ENCODE assay signal across 12 cellular contexts in the genomic region with DNA sequence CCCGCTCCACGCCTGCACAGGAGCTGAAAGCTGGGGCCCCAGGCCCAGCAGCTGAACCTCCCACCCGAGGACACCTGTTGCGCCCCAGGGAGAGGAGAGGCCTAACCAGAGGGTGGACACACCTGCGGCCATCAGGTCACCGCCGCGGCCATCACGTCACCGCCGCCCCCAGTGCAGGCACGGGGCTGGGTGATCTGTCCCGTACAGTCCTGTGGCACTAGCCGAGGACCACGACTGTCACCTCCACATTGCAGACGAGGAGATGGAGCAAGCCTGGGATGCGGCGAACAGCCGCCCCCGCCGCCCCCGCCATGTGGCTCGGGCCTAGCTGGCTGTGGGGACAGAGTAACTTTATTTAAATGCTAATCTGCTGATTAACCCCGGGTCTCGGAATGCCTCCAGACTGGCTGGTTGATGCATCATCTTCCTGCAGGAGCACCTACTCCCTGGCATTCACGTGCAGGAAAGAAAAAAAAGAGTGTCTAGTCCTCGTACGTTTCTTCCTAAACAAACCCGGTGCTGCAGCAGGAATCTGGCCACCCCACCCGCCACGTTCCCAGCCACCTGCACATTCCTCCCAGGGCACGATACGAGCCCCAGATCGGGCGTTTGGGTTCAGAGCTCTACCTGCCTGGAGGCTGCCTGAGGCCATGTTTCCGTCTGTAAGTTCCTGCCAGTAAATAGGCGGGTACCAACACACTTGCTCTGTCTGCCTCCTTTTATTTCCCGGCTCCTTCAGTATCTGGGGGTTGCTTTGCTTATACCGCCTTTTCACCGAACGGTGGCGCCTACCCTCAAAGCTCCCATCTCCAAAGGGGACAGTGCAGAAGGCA. TPM values are rescaled to one million over a fixed set of nuclear protein-coding genes. Genes with fewer than 3 reads are reported as not detected.
DNase-seq lines count a peak whose midpoint lies in the region; ATAC-seq, FAIRE-seq and TF ChIP-seq lines count a peak whose summit lies in the region.
"Had no signal": no experiment of that assay in that cellular context is flagged by ENCODE, and none has a peak within 500 bp of the region (broad histone marks: within the 10 kb centered on the region; RNA-seq: fewer than 3 reads in every experiment).

No MANE protein-coding gene starts in this region.

- peak overlapping the region; percentile 61 for H3K4me2 ChIP-seq in SK-N-SH
- H3K4me2 ChIP-seq: A549 had no signal

- H3F3A ChIP-seq in SK-N-SH (replicated peaks; ENCODE audit: insufficient read depth): peaks cover 11% of the 10 kb centered on the region

- peak; percentile 63 for TF ChIP-seq RAD21 in SK-N-SH (IDR thresholded peaks at IDR 0.05; ENCODE audit: low read length)

- peak in 1 of 2 experiments; percentile 38; a peak in 1 of 4 replicates for TF ChIP-seq EP300 in SK-N-SH (IDR thresholded peaks at IDR 0.05; ENCODE audit: borderline replicate concordance in 1 of 2, low read depth in 1 of 2, low read length in 1 of 2)

- no peak for FAIRE-seq in small intestine (lab: Jason Lieb, UNC)
- FAIRE-seq: A549, endometrium had no signal

- no peaks in the 10 kb centered on the region for H3K27me3 Mint-ChIP-seq in natural killer cell treated with Interleukin-12 subunit alpha and Interleukin-12 subunit beta and Interleukin-15 and Interleukin-18, amount 100 ng/mL, for 72 hours
- no peaks in the 10 kb centered on the region for H3K27me3 Mint-ChIP-seq in activated CD4-positive, alpha-beta T cell treated with anti-CD3 and anti-CD28 coated beads, Interleukin-2, amount 10 ng/mL, durations not matched to agents 7 days and 5 days
- H3K27me3 Mint-ChIP-seq: activated CD4-positive, alpha-beta memory T cell treated with anti-CD3 and anti-CD28 coated beads for 36 hours had no signal

- H3K79me2 ChIP-seq in SK-N-SH (ENCODE audit: insufficient read depth): peaks cover 92% of the 10 kb centered on the region

- H3K9me2 ChIP-seq in SK-N-SH: no peaks in the 10 kb centered on the region

- peaks cover 11 to 15% of the 10 kb centered on the region in 2 donors for H3K4me1 Mint-ChIP-seq in natural killer cell treated with Interleukin-12 subunit alpha and Interleukin-12 subunit beta and Interleukin-15 and Interleukin-18, amount 100 ng/mL, for 72 hours (ENCODE audit: low read depth in 2 of 2)
- peaks cover 24% of the 10 kb centered on the region for H3K4me1 Mint-ChIP-seq in activated CD4-positive, alpha-beta T cell treated with anti-CD3 and anti-CD28 coated beads, Interleukin-2, amount 10 ng/mL, durations not matched to agents 7 days and 5 days

- no peaks in the 10 kb centered on the region for H3K9me3 ChIP-seq in SK-N-SH
- H3K9me3 ChIP-seq in small intestine (ENCODE audit: control insufficient read depth, low read depth): no peaks in the 10 kb centered on the region
- H3K9me3 ChIP-seq: A549 had no signal

- CTCF ChIA-PET in SK-N-SH (lab: Yijun Ruan, JAX): interaction anchor here (0.6 to 30.9 kb wide), 22 partner anchors 13 to 461 kb away, joined by 3 to 540 read pairs (median 3); a partner anchor contains a TSS
- CTCF ChIA-PET in activated CD4-positive, alpha-beta T cell treated with anti-CD3 and anti-CD28 coated beads, Interleukin-2, amount 10 ng/mL, durations not matched to agents 7 days and 5 days (lab: Charles Lee): interaction anchor here (0.5 to 6.0 kb wide), 2 partner anchors 18 to 552 kb away, joined by 7 to 27 read pairs; no protein-coding TSS in a partner anchor

- H2AFZ ChIP-seq in SK-N-SH (ENCODE audit: low read depth): no peak overlapping the region

- H3K27ac ChIP-seq in SK-N-SH (ENCODE audit: low read depth in 2 of 2, low read length in 1 of 2): peak overlapping the region in 1 of 2 experiments; percentile 65; a peak in 2 of 4 replicates
- no peak overlapping the region for H3K27ac ChIP-seq in small intestine (ENCODE audit: low read depth in 1 of 2, low read length in 1 of 2)
- H3K27ac ChIP-seq: A549 had no signal

- 27% methylated on average over 19 of the region's 42 CpGs for WGBS in SK-N-SH (ENCODE audit: low lambda C conversion rate)
- 68 to 83% (median 80%) methylated on average over 41 to 42 of the region's 42 CpGs for WGBS in small intestine, 3 donors

- H4K20me1 ChIP-seq in SK-N-SH (ENCODE audit: insufficient read depth): peaks cover 95% of the 10 kb centered on the region

- H3K36me3 Mint-ChIP-seq in natural killer cell treated with Interleukin-12 subunit alpha and Interleukin-12 subunit beta and Interleukin-15 and Interleukin-18, amount 100 ng/mL, for 72 hours: no peaks in the 10 kb centered on the region
- H3K36me3 Mint-ChIP-seq in activated CD4-positive, alpha-beta T cell treated with anti-CD3 and anti-CD28 coated beads, Interleukin-2, amount 10 ng/mL, durations not matched to agents 7 days and 5 days (ENCODE audit: low read depth): no peaks in the 10 kb centered on the region

- H3K27me3 ChIP-seq in SK-N-SH (ENCODE audit: insufficient read depth): no peaks in the 10 kb centered on the region
- H3K27me3 ChIP-seq in small intestine (ENCODE audit: control insufficient read depth in 2 of 2, insufficient read depth in 2 of 2, low read length in 2 of 2): no peaks in the 10 kb centered on the region

- ATAC-seq in natural killer cell treated with Interleukin-12 subunit alpha and Interleukin-12 subunit beta and Interleukin-15 and Interleukin-18, amount 100 ng/mL, for 72 hours: no peak
- ATAC-seq in GM18873 (IDR thresholded peaks at IDR 0.05; ENCODE audit: low FRiP score, unreplicated experiment): no peak
- ATAC-seq: A549 had no signal

- TF ChIP-seq CTCF in SK-N-SH (IDR thresholded peaks at IDR 0.05): peak; percentile 68

- H3K9me3 Mint-ChIP-seq in natural killer cell treated with Interleukin-12 subunit alpha and Interleukin-12 subunit beta and Interleukin-15 and Interleukin-18, amount 100 ng/mL, for 72 hours: no peaks in the 10 kb centered on the region
- no peaks in the 10 kb centered on the region for H3K9me3 Mint-ChIP-seq in activated CD4-positive, alpha-beta T cell treated with anti-CD3 and anti-CD28 coated beads, Interleukin-2, amount 10 ng/mL, durations not matched to agents 7 days and 5 days
- H3K9me3 Mint-ChIP-seq: activated CD4-positive, alpha-beta memory T cell treated with anti-CD3 and anti-CD28 coated beads for 36 hours had no signal

- POLR2A ChIA-PET in SK-N-SH (lab: Yijun Ruan, JAX): no interaction called here
- POLR2A ChIA-PET in activated CD4-positive, alpha-beta T cell treated with anti-CD3 and anti-CD28 coated beads, Interleukin-2, amount 10 ng/mL, durations not matched to agents 7 days and 5 days (lab: Charles Lee): no interaction called here

- DNase-seq in NCI-H748 (lab: John Stamatoyannopoulos, UW; ENCODE audit: unreplicated experiment) (peak; percentile 7), NCI-H748 treated with DMSO at 0.1 percent for 48 hours (lab: John Stamatoyannopoulos, UW) (no peak), SK-N-SH (peak; percentile 84), fibroblast of peridontal ligament (ENCODE audit: extremely low read depth) (peak; percentile 44), small intestine (peak; percentile 48)
- no peak for DNase-seq in natural killer cell treated with Interleukin-12 subunit alpha and Interleukin-12 subunit beta and Interleukin-15 and Interleukin-18, amount 100 ng/mL, for 72 hours (ENCODE audit: low spot score)
- no peak for DNase-seq in activated CD4-positive, alpha-beta T cell treated with anti-CD3 and anti-CD28 coated beads, Interleukin-2, amount 10 ng/mL, durations not matched to agents 7 days and 5 days
- DNase-seq: activated CD4-positive, alpha-beta memory T cell treated with anti-CD3 and anti-CD28 coated beads for 36 hours; MM.1S had no signal

- peaks cover 8 to 12% of the 10 kb centered on the region in 2 experiments; a peak in 2 of 4 replicates for H3K4me1 ChIP-seq in SK-N-SH (ENCODE audit: control insufficient read depth in 1 of 2, insufficient read depth in 2 of 2, low read depth in 1 of 2, low read length in 1 of 2)
- H3K4me1 ChIP-seq in small intestine (ENCODE audit: control insufficient read depth in 2 of 2, insufficient read depth in 1 of 2, low read depth in 1 of 2, low read length in 1 of 2): peaks cover 0 to 5% of the 10 kb centered on the region in 2 donors
- H3K4me1 ChIP-seq: A549 had no signal

- peaks cover 0 to 5% of the 10 kb centered on the region in 2 experiments for H3K36me3 ChIP-seq in SK-N-SH (replicated peaks in 1 of 2; ENCODE audit: control insufficient read depth in 1 of 2, insufficient read depth in 2 of 2, low read length in 1 of 2)
- no peaks in the 10 kb centered on the region for H3K36me3 ChIP-seq in small intestine (ENCODE audit: control insufficient read depth in 2 of 2, insufficient read depth in 2 of 2, low read length in 2 of 2)

- H3K9ac ChIP-seq in SK-N-SH: no peak overlapping the region; the same call in 1 of the 2 replicates

- no peak overlapping the region for H3K27ac Mint-ChIP-seq in natural killer cell treated with Interleukin-12 subunit alpha and Interleukin-12 subunit beta and Interleukin-15 and Interleukin-18, amount 100 ng/mL, for 72 hours
- no peak overlapping the region for H3K27ac Mint-ChIP-seq in activated CD4-positive, alpha-beta T cell treated with anti-CD3 and anti-CD28 coated beads, Interleukin-2, amount 10 ng/mL, durations not matched to agents 7 days and 5 days
- H3K27ac Mint-ChIP-seq: activated CD4-positive, alpha-beta memory T cell treated with anti-CD3 and anti-CD28 coated beads for 36 hours had no signal

- H3K4me3 Mint-ChIP-seq in natural killer cell treated with Interleukin-12 subunit alpha and Interleukin-12 subunit beta and Interleukin-15 and Interleukin-18, amount 100 ng/mL, for 72 hours: no peak overlapping the region
- no peak overlapping the region for H3K4me3 Mint-ChIP-seq in activated CD4-positive, alpha-beta T cell treated with anti-CD3 and anti-CD28 coated beads, Interleukin-2, amount 10 ng/mL, durations not matched to agents 7 days and 5 days
- H3K4me3 Mint-ChIP-seq: activated CD4-positive, alpha-beta memory T cell treated with anti-CD3 and anti-CD28 coated beads for 36 hours had no signal

- no peak overlapping the region for H3K4me3 ChIP-seq in SK-N-SH (ENCODE audit: low read depth in 2 of 2, low read length in 1 of 2)
- no peak overlapping the region for H3K4me3 ChIP-seq in small intestine (ENCODE audit: low read depth in 1 of 2, low read length in 2 of 2)
- H3K4me3 ChIP-seq: A549 had no signal

RNA-seq across cellular contexts. Expression of a gene that starts 29.9 kb away (rescaled TPM):
- polyA plus RNA-seq in SK-N-SH (2012; rRNA removed) (111 and 184 TPM in 2 replicates), small intestine (10 to 100 TPM; 22.8 to 95.0 (median 27.8) TPM)
- polyA plus RNA-seq in SK-N-SH (2012; cell fraction: cytosol; rRNA removed): 45.3 and 86.3 TPM in 2 replicates
- polyA plus RNA-seq in SK-N-SH (2012; cell fraction: nucleus; rRNA removed): 670 and 1,039 TPM in 2 replicates
- 100 to 1,000 TPM in 1 of 2 donors, 10 to 100 TPM in 1; 84.8 to 298 TPM for total RNA-seq in natural killer cell treated with Interleukin-12 subunit alpha and Interleukin-12 subunit beta and Interleukin-15 and Interleukin-18, amount 100 ng/mL, for 72 hours
- total RNA-seq in activated CD4-positive, alpha-beta T cell treated with anti-CD3 and anti-CD28 coated beads, Interleukin-2, amount 10 ng/mL, durations not matched to agents 7 days and 5 days: 100 to 1,000 TPM; 239 to 303 TPM

RNA-seq across cellular contexts. Expression of a gene that starts 48.5 kb away (rescaled TPM):
- 3.1 and 6.1 TPM in 2 replicates for polyA plus RNA-seq in SK-N-SH (2012; rRNA removed)
- 1.5 and 4.3 TPM in 2 replicates for polyA plus RNA-seq in SK-N-SH (2012; cell fraction: cytosol; rRNA removed)
- 8.0 and 8.2 TPM in 2 replicates for polyA plus RNA-seq in SK-N-SH (2012; cell fraction: nucleus; rRNA removed)
- 10 to 100 TPM in 1 of 3 donors, 1 to 10 TPM in 2; 1.1 to 16.7 (median 2.2) TPM for polyA plus RNA-seq in small intestine
- 100 to 1,000 TPM in 1 of 2 donors, 10 to 100 TPM in 1; 50.0 to 129 TPM for total RNA-seq in natural killer cell treated with Interleukin-12 subunit alpha and Interleukin-12 subunit beta and Interleukin-15 and Interleukin-18, amount 100 ng/mL, for 72 hours
- 100 to 1,000 TPM; 113 to 119 TPM for total RNA-seq in activated CD4-positive, alpha-beta T cell treated with anti-CD3 and anti-CD28 coated beads, Interleukin-2, amount 10 ng/mL, durations not matched to agents 7 days and 5 days

RNA-seq across cellular contexts. Expression of a gene that starts 48.8 kb away (rescaled TPM):
- polyA plus RNA-seq in SK-N-SH (2012; rRNA removed): 16.2 and 16.5 TPM in 2 replicates
- polyA plus RNA-seq in SK-N-SH (2012; cell fraction: cytosol; rRNA removed): 6.3 and 9.8 TPM in 2 replicates
- 32.4 and 41.1 TPM in 2 replicates for polyA plus RNA-seq in SK-N-SH (2012; cell fraction: nucleus; rRNA removed)
- polyA plus RNA-seq in small intestine: 10 to 100 TPM; 10.1 to 15.0 (median 12.4) TPM
- total RNA-seq in natural killer cell treated with Interleukin-12 subunit alpha and Interleukin-12 subunit beta and Interleukin-15 and Interleukin-18, amount 100 ng/mL, for 72 hours: 10 to 100 TPM; 39.0 to 80.4 TPM
- total RNA-seq in activated CD4-positive, alpha-beta T cell treated with anti-CD3 and anti-CD28 coated beads, Interleukin-2, amount 10 ng/mL, durations not matched to agents 7 days and 5 days: 10 to 100 TPM; 20.5 to 27.2 TPM

RNA-seq across cellular contexts. Expression of a gene that starts 48.9 kb away (rescaled TPM):
- 17.0 and 17.2 TPM in 2 replicates for polyA plus RNA-seq in SK-N-SH (2012; rRNA removed)
- 7.5 and 11.2 TPM in 2 replicates for polyA plus RNA-seq in SK-N-SH (2012; cell fraction: cytosol; rRNA removed)
- polyA plus RNA-seq in SK-N-SH (2012; cell fraction: nucleus; rRNA removed): 29.1 and 45.4 TPM in 2 replicates
- polyA plus RNA-seq in small intestine: 10 to 100 TPM in 2 of 3 donors, 1 to 10 TPM in 1; 9.2 to 15.1 (median 13.5) TPM
- 10 to 100 TPM; 29.1 to 49.4 TPM for total RNA-seq in natural killer cell treated with Interleukin-12 subunit alpha and Interleukin-12 subunit beta and Interleukin-15 and Interleukin-18, amount 100 ng/mL, for 72 hours
- total RNA-seq in activated CD4-positive, alpha-beta T cell treated with anti-CD3 and anti-CD28 coated beads, Interleukin-2, amount 10 ng/mL, durations not matched to agents 7 days and 5 days: 100 to 1,000 TPM; 214 to 234 TPM

RNA-seq across cellular contexts. Expression of a gene that starts 56.6 kb away (rescaled TPM):
- polyA plus RNA-seq in SK-N-SH (2012; rRNA removed) (178 and 192 TPM in 2 replicates), small intestine (100 to 1,000 TPM; 197 to 255 (median 247) TPM)
- polyA plus RNA-seq in SK-N-SH (2012; cell fraction: cytosol; rRNA removed): 87.4 and 115 TPM in 2 replicates
- 186 and 231 TPM in 2 replicates for polyA plus RNA-seq in SK-N-SH (2012; cell fraction: nucleus; rRNA removed)
- total RNA-seq in natural killer cell treated with Interleukin-12 subunit alpha and Interleukin-12 subunit beta and Interleukin-15 and Interleukin-18, amount 100 ng/mL, for 72 hours: 100 to 1,000 TPM; 142 to 192 TPM
- total RNA-seq in activated CD4-positive, alpha-beta T cell treated with anti-CD3 and anti-CD28 coated beads, Interleukin-2, amount 10 ng/mL, durations not matched to agents 7 days and 5 days: 100 to 1,000 TPM in 1 of 2 experiments, 10 to 100 TPM in 1; 86.2 to 112 TPM

Comparison
In these comparisons a context has a peak if more than half of its experiments do, and no peak if none do; other contexts are left out.
1. DNase-seq: peak in NCI-H748 (single experiment), SK-N-SH (single experiment), fibroblast of peridontal ligament (single experiment) and small intestine (single experiment); none in NCI-H748 treated with DMSO at 0.1 percent for 48 hours (single experiment), natural killer cell treated with Interleukin-12 subunit alpha and Interleukin-12 subunit beta and Interleukin-15 and Interleukin-18, amount 100 ng/mL, for 72 hours (single experiment) and activated CD4-positive, alpha-beta T cell treated with anti-CD3 and anti-CD28 coated beads, Interleukin-2, amount 10 ng/mL, durations not matched to agents 7 days and 5 days (single experiment).